Comparison of ENCODE assay signal across 1 cellular context in genomic region chr4:2007804-2008670, GRCh38.
TF ChIP-seq lines count a peak whose summit lies in the region.

No MANE protein-coding gene starts in this region.

TF ChIP-seq in K562, 482 proteins besides CTCF, POLR2A, EP300 and RAD21 (continued from another document):
- TF ChIP-seq, protein P1, sequence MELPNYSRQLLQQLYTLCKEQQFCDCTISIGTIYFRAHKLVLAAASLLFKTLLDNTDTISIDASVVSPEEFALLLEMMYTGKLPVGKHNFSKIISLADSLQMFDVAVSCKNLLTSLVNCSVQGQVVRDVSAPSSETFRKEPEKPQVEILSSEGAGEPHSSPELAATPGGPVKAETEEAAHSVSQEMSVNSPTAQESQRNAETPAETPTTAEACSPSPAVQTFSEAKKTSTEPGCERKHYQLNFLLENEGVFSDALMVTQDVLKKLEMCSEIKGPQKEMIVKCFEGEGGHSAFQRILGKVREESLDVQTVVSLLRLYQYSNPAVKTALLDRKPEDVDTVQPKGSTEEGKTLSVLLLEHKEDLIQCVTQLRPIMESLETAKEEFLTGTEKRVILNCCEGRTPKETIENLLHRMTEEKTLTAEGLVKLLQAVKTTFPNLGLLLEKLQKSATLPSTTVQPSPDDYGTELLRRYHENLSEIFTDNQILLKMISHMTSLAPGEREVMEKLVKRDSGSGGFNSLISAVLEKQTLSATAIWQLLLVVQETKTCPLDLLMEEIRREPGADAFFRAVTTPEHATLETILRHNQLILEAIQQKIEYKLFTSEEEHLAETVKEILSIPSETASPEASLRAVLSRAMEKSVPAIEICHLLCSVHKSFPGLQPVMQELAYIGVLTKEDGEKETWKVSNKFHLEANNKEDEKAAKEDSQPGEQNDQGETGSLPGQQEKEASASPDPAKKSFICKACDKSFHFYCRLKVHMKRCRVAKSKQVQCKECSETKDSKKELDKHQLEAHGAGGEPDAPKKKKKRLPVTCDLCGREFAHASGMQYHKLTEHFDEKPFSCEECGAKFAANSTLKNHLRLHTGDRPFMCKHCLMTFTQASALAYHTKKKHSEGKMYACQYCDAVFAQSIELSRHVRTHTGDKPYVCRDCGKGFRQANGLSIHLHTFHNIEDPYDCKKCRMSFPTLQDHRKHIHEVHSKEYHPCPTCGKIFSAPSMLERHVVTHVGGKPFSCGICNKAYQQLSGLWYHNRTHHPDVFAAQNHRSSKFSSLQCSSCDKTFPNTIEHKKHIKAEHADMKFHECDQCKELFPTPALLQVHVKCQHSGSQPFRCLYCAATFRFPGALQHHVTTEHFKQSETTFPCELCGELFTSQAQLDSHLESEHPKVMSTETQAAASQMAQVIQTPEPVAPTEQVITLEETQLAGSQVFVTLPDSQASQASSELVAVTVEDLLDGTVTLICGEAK (IDR thresholded peaks at IDR 0.05) = 0 out of 2 replicates have a peak, but pooled peaks have one; percentile 17
- TF ChIP-seq, protein P1 (CRISPR knock-in tag; IDR thresholded peaks at IDR 0.05) = no peak
- no peak for TF ChIP-seq ZNF274 (IDR thresholded peaks at IDR 0.05; ENCODE audit: borderline replicate concordance, low read depth, low read length)
- TF ChIP-seq ZBTB5 (IDR thresholded peaks at IDR 0.05) = no peak
- 0 out of 2 replicates have a peak, but pooled peaks have one; percentile 24 for TF ChIP-seq CREM (IDR thresholded peaks at IDR 0.05; ENCODE audit: low read depth)
- no peak for TF ChIP-seq NR3C1 (CRISPR knock-in tag; IDR thresholded peaks at IDR 0.05)
- TF ChIP-seq, protein P2, sequence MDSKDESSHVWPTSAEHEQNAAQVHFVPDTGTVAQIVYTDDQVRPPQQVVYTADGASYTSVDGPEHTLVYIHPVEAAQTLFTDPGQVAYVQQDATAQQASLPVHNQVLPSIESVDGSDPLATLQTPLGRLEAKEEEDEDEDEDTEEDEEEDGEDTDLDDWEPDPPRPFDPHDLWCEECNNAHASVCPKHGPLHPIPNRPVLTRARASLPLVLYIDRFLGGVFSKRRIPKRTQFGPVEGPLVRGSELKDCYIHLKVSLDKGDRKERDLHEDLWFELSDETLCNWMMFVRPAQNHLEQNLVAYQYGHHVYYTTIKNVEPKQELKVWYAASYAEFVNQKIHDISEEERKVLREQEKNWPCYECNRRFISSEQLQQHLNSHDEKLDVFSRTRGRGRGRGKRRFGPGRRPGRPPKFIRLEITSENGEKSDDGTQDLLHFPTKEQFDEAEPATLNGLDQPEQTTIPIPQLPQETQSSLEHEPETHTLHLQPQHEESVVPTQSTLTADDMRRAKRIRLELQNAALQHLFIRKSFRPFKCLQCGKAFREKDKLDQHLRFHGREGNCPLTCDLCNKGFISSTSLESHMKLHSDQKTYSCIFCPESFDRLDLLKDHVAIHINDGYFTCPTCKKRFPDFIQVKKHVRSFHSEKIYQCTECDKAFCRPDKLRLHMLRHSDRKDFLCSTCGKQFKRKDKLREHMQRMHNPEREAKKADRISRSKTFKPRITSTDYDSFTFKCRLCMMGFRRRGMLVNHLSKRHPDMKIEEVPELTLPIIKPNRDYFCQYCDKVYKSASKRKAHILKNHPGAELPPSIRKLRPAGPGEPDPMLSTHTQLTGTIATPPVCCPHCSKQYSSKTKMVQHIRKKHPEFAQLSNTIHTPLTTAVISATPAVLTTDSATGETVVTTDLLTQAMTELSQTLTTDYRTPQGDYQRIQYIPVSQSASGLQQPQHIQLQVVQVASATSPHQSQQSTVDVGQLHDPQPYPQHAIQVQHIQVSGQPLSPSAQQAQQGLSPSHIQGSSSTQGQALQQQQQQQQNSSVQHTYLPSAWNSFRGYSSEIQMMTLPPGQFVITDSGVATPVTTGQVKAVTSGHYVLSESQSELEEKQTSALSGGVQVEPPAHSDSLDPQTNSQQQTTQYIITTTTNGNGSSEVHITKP (IDR thresholded peaks at IDR 0.05; ENCODE audit: partially characterized antibody) = peak; percentile 91
- peak; percentile 43 for TF ChIP-seq SAP30 (IDR thresholded peaks at IDR 0.05; ENCODE audit: borderline replicate concordance, insufficient read depth, low read depth, low read length, poor library complexity, severe bottlenecking)
- TF ChIP-seq XRCC5 (IDR thresholded peaks at IDR 0.05; ENCODE audit: low read depth, low read length) = no peak
